In the genomic region with DNA sequence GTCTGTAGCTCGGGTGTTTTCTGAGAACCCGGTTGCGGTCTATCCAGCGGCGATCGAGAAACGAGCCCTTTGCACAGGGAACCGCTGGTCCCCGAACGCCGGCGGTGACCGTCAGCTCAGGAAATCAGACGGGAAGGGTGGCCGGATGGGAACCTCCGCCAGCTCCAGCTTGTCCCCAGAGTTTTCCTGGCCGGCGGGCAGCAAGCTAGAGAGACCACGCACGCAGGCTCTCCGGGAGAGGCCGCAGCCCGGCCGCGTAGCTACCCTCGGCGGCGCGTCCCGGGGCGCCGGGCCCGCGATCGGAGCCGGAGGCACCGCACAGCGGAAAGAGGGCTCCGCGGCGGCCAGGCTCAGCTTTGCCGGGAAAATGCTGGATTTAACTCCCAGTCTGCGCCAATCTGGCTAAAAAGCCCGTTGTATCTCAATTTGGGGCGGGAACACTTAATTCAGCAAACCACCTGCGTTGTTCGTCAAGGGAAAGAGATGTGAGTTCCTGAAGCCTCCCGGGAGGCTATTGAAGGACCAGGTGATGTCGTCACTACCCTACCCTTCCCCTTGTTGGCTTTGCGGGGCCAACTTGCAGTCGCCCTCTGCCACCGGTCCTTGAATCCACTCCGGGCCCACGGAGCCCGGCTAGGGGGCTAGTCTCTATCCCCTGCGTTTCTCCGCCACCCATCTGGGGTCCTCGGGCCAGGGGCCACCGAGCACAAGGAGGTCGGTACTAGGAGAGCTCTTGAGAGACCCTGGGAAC, we compare ENCODE assay signal across 8 cellular contexts. TPM values are rescaled to one million over a fixed set of nuclear protein-coding genes. Genes with fewer than 3 reads are reported as not detected.
DNase-seq lines count a peak whose midpoint lies in the region; ATAC-seq and TF ChIP-seq lines count a peak whose summit lies in the region.

No MANE protein-coding gene starts in this region.

- DNase-seq in AG08395 (ENCODE audit: low spot score) (peak; percentile 36), GM23338 (ENCODE audit: low spot score) (peak; percentile 73), foreskin fibroblast (peak in 1 of 2 donors; percentile 64), aorta (peak; percentile 74 to 85), cerebellar nuclear complex (lab: John Stamatoyannopoulos, UW) (no peak)
- peak; percentile 16 for DNase-seq in activated CD8-positive, alpha-beta memory T cell treated with anti-CD3 and anti-CD28 coated beads, Interleukin-2, amount 50 U/mL, for 4 hours
- DNase-seq in naive thymus-derived CD8-positive, alpha-beta T cell, result peak in 4 of 10 donors; percentile 8 to 33 (median 22)

- H3K27me3 ChIP-seq in GM23338 (ENCODE audit: insufficient read depth) (peaks cover 68% of the 10 kb centered on the region), aorta (ENCODE audit: control insufficient read depth in 1 of 2, insufficient read depth in 2 of 2, low read length in 1 of 2) (no peaks in the 10 kb centered on the region)

- no peak overlapping the region for H3K27ac Mint-ChIP-seq in GM23338
- no peak overlapping the region for H3K27ac Mint-ChIP-seq in naive thymus-derived CD8-positive, alpha-beta T cell

- H3F3A ChIP-seq in GM23338 (replicated peaks; ENCODE audit: low read depth), result 0 out of 2 replicates have a peak, but pooled peaks cover 7% of the 10 kb centered on the region

- peaks cover 16% of the 10 kb centered on the region for H3K4me1 Mint-ChIP-seq in GM23338
- peaks cover 10 to 24% (median 14%) of the 10 kb centered on the region in 4 donors for H3K4me1 Mint-ChIP-seq in naive thymus-derived CD8-positive, alpha-beta T cell

- peak overlapping the region; percentile 99 for H2AFZ ChIP-seq in GM23338

- H3K36me3 ChIP-seq in GM23338 (ENCODE audit: insufficient read depth) (no peaks in the 10 kb centered on the region), aorta (ENCODE audit: control insufficient read depth in 1 of 2, insufficient read depth in 2 of 2, low read length in 1 of 2) (no peaks in the 10 kb centered on the region)

- WGBS in aorta, 2 donors, result 7% methylated on average over 60 of the region's 60 CpGs

- H3K4me3 ChIP-seq in GM23338 (peak overlapping the region; percentile 74), foreskin fibroblast (ENCODE audit: low read depth in 1 of 2, low read length in 2 of 2) (peak overlapping the region; percentile 54 to 73), aorta (ENCODE audit: low read length in 2 of 2) (peak overlapping the region; percentile 15 to 31)

- peak overlapping the region; percentile 99 for H3K4me2 ChIP-seq in GM23338

- H3K36me3 Mint-ChIP-seq in GM23338 (ENCODE audit: low read depth), result no peaks in the 10 kb centered on the region
- no peaks in the 10 kb centered on the region for H3K36me3 Mint-ChIP-seq in naive thymus-derived CD8-positive, alpha-beta T cell

- TF ChIP-seq CTCF in GM23338 (conservative IDR thresholded peaks at IDR 0.05; ENCODE audit: low read depth in 2 of 2) (no peak), foreskin fibroblast (IDR thresholded peaks at IDR 0.05; ENCODE audit: low read depth, low read length) (no peak)

- intact Hi-C loops in aorta (cut with DNase I), result loop anchor here in 1 of 2 donors (5.0 kb wide), 1 partner anchor 366 kb away; no protein-coding TSS in a partner anchor

- H3K9me3 Mint-ChIP-seq in GM23338, result no peaks in the 10 kb centered on the region; the same call in 2 of the 3 replicates
- H3K9me3 Mint-ChIP-seq in naive thymus-derived CD8-positive, alpha-beta T cell, result no peaks in the 10 kb centered on the region

- ATAC-seq in GM23338, result peak; percentile 64
- peak; percentile 12 to 49 for ATAC-seq in naive thymus-derived CD8-positive, alpha-beta T cell
- peak; percentile 74 for ATAC-seq in aorta (ENCODE audit: low FRiP score)
- ATAC-seq in GM21723 (IDR thresholded peaks at IDR 0.05; ENCODE audit: unreplicated experiment), result no peak

- no peaks in the 10 kb centered on the region for H3K9me3 ChIP-seq in aorta (ENCODE audit: control insufficient read depth, low read length)

- peaks cover 45% of the 10 kb centered on the region for H3K27me3 Mint-ChIP-seq in GM23338 (ENCODE audit: insufficient read depth, low read depth, poor library complexity)
- H3K27me3 Mint-ChIP-seq in naive thymus-derived CD8-positive, alpha-beta T cell, result peaks cover 24 to 50% (median 37%) of the 10 kb centered on the region in 5 donors

- no peak overlapping the region for H3K27ac ChIP-seq in GM23338 (ENCODE audit: low read depth)
- no peak overlapping the region for H3K27ac ChIP-seq in aorta (ENCODE audit: low read depth in 1 of 2, low read length in 2 of 2)

- no peaks in the 10 kb centered on the region for H3K9me2 ChIP-seq in GM23338 (ENCODE audit: insufficient read depth)

- H3K4me1 ChIP-seq in GM23338 (ENCODE audit: insufficient read depth) (peaks cover 30% of the 10 kb centered on the region), aorta (ENCODE audit: control insufficient read depth in 1 of 2, insufficient read depth in 2 of 2, low read length in 2 of 2) (no peaks in the 10 kb centered on the region)

- peak overlapping the region; percentile 74 for H3K4me3 Mint-ChIP-seq in GM23338
- peak overlapping the region; percentile 68 to 90 (median 88) for H3K4me3 Mint-ChIP-seq in naive thymus-derived CD8-positive, alpha-beta T cell

- POLR2A ChIA-PET in naive thymus-derived CD8-positive, alpha-beta T cell (lab: Charles Lee), result interaction anchor here (0.7 to 1.3 kb wide), 3 partner anchors 44 to 217 kb away, joined by 3 read pairs; partner anchors contain the start of gene FAS

- H4K20me1 ChIP-seq in GM23338 (replicated peaks; ENCODE audit: insufficient read depth), result no peaks in the 10 kb centered on the region

- H3K79me2 ChIP-seq in GM23338 (replicated peaks; ENCODE audit: insufficient read depth), result no peaks in the 10 kb centered on the region

TF ChIP-seq in GM23338, 12 proteins besides CTCF, POLR2A, EP300 and RAD21:
- TF ChIP-seq POLR2AphosphoS5 (IDR thresholded peaks at IDR 0.05; ENCODE audit: low read depth), result peak; percentile 41; the same call in 1 of the 2 replicates
- TF ChIP-seq CREB1 (CRISPR knock-in tag; IDR thresholded peaks at IDR 0.05; ENCODE audit: low read depth), result peak; percentile 50; the same call in 1 of the 2 replicates
- peak; percentile 15 for TF ChIP-seq EZH2phosphoT487 (IDR thresholded peaks at IDR 0.05; ENCODE audit: unreplicated experiment)
- TF ChIP-seq ZNF114 (CRISPR knock-in tag; IDR thresholded peaks at IDR 0.05), result 0 out of 2 replicates have a peak, but pooled peaks have one; percentile 18
- TF ChIP-seq NANOG (IDR thresholded peaks at IDR 0.05; ENCODE audit: borderline replicate concordance), result no peak
- no peak for TF ChIP-seq STAT1 (IDR thresholded peaks at IDR 0.05; ENCODE audit: unreplicated experiment)
- TF ChIP-seq JUNB (IDR thresholded peaks at IDR 0.05; ENCODE audit: unreplicated experiment), result no peak

RNA-seq across cellular contexts. Expression of gene CH25H, which starts 0.9 kb away (rescaled TPM):
- total RNA-seq in GM23338 (2014; rRNA removed; shearing (Covaris generic)), result 0.47 and 1.3 TPM in 2 replicates
- polyA plus RNA-seq in GM23338 (2016; fragmentation: Nextera tagmentation; extraction: Ambion mirVana) (1.7 and 1.8 TPM in 2 replicates), aorta (1 to 10 TPM in 1 of 2 donors, not detected in 1; 1.0 TPM)
- not detected for total RNA-seq in naive thymus-derived CD8-positive, alpha-beta T cell
- under 1 TPM in 2 of 3 donors, not detected in 1; 0.28 to 0.82 TPM for polyA plus RNA-seq in naive thymus-derived CD8-positive, alpha-beta T cell
- total RNA-seq in aorta, result 1 to 10 TPM; 1.7 to 2.4 TPM

RNA-seq across cellular contexts. Expression of gene LIPA, which starts 43.6 kb away (rescaled TPM):
- total RNA-seq in GM23338 (2014; rRNA removed; shearing (Covaris generic)), result 71.4 and 86.3 TPM in 2 replicates
- polyA plus RNA-seq in GM23338 (2016; fragmentation: Nextera tagmentation; extraction: Ambion mirVana) (36.5 and 37.8 TPM in 2 replicates), aorta (10 to 100 TPM; 26.3 to 58.0 TPM)
- total RNA-seq in naive thymus-derived CD8-positive, alpha-beta T cell, result 10 to 100 TPM; 31.2 to 38.4 TPM
- 100 to 1,000 TPM in 1 of 3 donors, 10 to 100 TPM in 2; 86.7 to 102 (median 88.6) TPM for polyA plus RNA-seq in naive thymus-derived CD8-positive, alpha-beta T cell
- 10 to 100 TPM; 55.5 to 83.3 TPM for total RNA-seq in aorta

Comparison
In these comparisons a context has a peak if more than half of its experiments do, and no peak if none do; other contexts are left out.
1. DNase-seq: peak in AG08395 (single experiment), GM23338 (single experiment), activated CD8-positive, alpha-beta memory T cell treated with anti-CD3 and anti-CD28 coated beads, Interleukin-2, amount 50 U/mL, for 4 hours (single experiment) and aorta (2 of 2); none in cerebellar nuclear complex (0 of 2).
2. H3K4me3 ChIP-seq: peak in every context shown above with its lines; median percentile 74 in GM23338; 64 in foreskin fibroblast; 23 in aorta.